ENCODE assay signal across 16 cellular contexts in genomic region chr19:28876604-28877123, GRCh38.
DNase-seq lines count a peak whose midpoint lies in the region; ATAC-seq, FAIRE-seq and TF ChIP-seq lines count a peak whose summit lies in the region.
"Had no signal": no experiment of that assay in that cellular context is flagged by ENCODE, and none has a peak within 500 bp of the region (broad histone marks: within the 10 kb centered on the region; RNA-seq: fewer than 3 reads in every experiment).

No MANE protein-coding gene starts in this region.

- TF ChIP-seq EP300 in H1 (IDR thresholded peaks at IDR 0.05; ENCODE audit: borderline replicate concordance in 1 of 2, low read depth in 2 of 2, low read length in 2 of 2): no peak

- TF ChIP-seq POLR2A in H1 (IDR thresholded peaks at IDR 0.05; ENCODE audit: control extremely low read depth in 1 of 2, low read depth in 2 of 2, low read length in 2 of 2): no peak
- TF ChIP-seq POLR2A in gastrocnemius medialis (IDR thresholded peaks at IDR 0.05): no peak

- no peaks in the 10 kb centered on the region for H3K36me3 Mint-ChIP-seq in stimulated activated effector memory CD8-positive, alpha-beta T cell treated with anti-CD3 and anti-CD28 coated beads, Interleukin-12 subunit alpha, Interleukin-12 subunit beta, amount 100 ng/mL, for 72 hours
- H3K36me3 Mint-ChIP-seq: IgD-negative memory B cell had no signal

- no peaks in the 10 kb centered on the region for H3K9me3 Mint-ChIP-seq in stimulated activated effector memory CD8-positive, alpha-beta T cell treated with anti-CD3 and anti-CD28 coated beads, Interleukin-12 subunit alpha, Interleukin-12 subunit beta, amount 100 ng/mL, for 72 hours
- H3K9me3 Mint-ChIP-seq: CD4-positive, alpha-beta T cell had no signal

- H3K4me1 ChIP-seq in H1 (replicated peaks in 1 of 4; ENCODE audit: control insufficient read depth in 3 of 4, insufficient read depth in 4 of 4, low read length in 3 of 4) (peaks cover 0 to 4% (median 2%) of the 10 kb centered on the region in 4 experiments; a peak in 5 of 7 replicates), neuronal stem cell (ENCODE audit: control insufficient read depth in 2 of 2, insufficient read depth in 1 of 2, low read depth in 1 of 2, low read length in 2 of 2) (peaks cover 0 to 4% of the 10 kb centered on the region in 2 donors), gastrocnemius medialis (no peaks in the 10 kb centered on the region)
- H3K4me1 ChIP-seq: A549 had no signal

- POLR2A ChIA-PET in H1 (lab: Charles Lee; ENCODE audit: partially characterized antibody): no interaction called here

- H3K4me3 ChIP-seq in H1 (ENCODE audit: extremely low read depth in 1 of 4, insufficient read depth in 2 of 4, low read depth in 3 of 4, low read length in 4 of 4) (no peak overlapping the region), neuronal stem cell (ENCODE audit: low read length in 2 of 2) (no peak overlapping the region), gastrocnemius medialis (no peak overlapping the region)
- H3K4me3 ChIP-seq: A549 had no signal

- peak overlapping the region; percentile 82 for H2BK15ac ChIP-seq in H1 (ENCODE audit: low read length)
- no peak overlapping the region for H2BK15ac ChIP-seq in neuronal stem cell (ENCODE audit: low read length)

- in situ Hi-C loops in gastrocnemius medialis (cut with MboI; ENCODE audit: low sequenced_read_pairs in 4 of 4): loop anchor here in 2 of 4 donors (25.0 kb wide), 2 partner anchors 386 to 414 kb away; no protein-coding TSS in a partner anchor

- no peak overlapping the region for H3K27ac Mint-ChIP-seq in stimulated activated effector memory CD8-positive, alpha-beta T cell treated with anti-CD3 and anti-CD28 coated beads, Interleukin-12 subunit alpha, Interleukin-12 subunit beta, amount 100 ng/mL, for 72 hours
- H3K27ac Mint-ChIP-seq: B cell; CD4-positive, alpha-beta T cell had no signal

- H3K36me3 ChIP-seq in H1 (ENCODE audit: control insufficient read depth in 2 of 4, insufficient read depth in 4 of 4, low read length in 3 of 4) (no peaks in the 10 kb centered on the region), neuronal stem cell (replicated peaks in 1 of 2; ENCODE audit: control insufficient read depth in 2 of 2, insufficient read depth in 2 of 2, low read length in 2 of 2) (no peaks in the 10 kb centered on the region), gastrocnemius medialis (no peaks in the 10 kb centered on the region)

- DNase-seq in GM03348 (ENCODE audit: low spot score) (peak; percentile 45), H1 (ENCODE audit: low read depth in 1 of 2, low spot score in 2 of 2) (no peak), neuronal stem cell (ENCODE audit: low spot score) (no peak), gastrocnemius medialis (no peak), inferior parietal cortex (ENCODE audit: extremely low spot score) (no peak)
- no peak for DNase-seq in stimulated activated effector memory CD8-positive, alpha-beta T cell treated with anti-CD3 and anti-CD28 coated beads, Interleukin-12 subunit alpha, Interleukin-12 subunit beta, amount 100 ng/mL, for 72 hours (ENCODE audit: low spot score in 2 of 2)
- DNase-seq: C1 segment of cervical spinal cord; Calu3; CD4-positive, alpha-beta T cell; DMS79; H7; KG1 had no signal

- no peaks in the 10 kb centered on the region for H3K9me3 ChIP-seq in H1 (ENCODE audit: insufficient read depth in 2 of 2, low read depth in 1 of 2, low read length in 1 of 2)
- H3K9me3 ChIP-seq in neuronal stem cell (replicated peaks in 1 of 2; ENCODE audit: control insufficient read depth in 2 of 2, insufficient read depth in 1 of 2, low read depth in 1 of 2, low read length in 2 of 2): no peaks in the 10 kb centered on the region
- H3K9me3 ChIP-seq in gastrocnemius medialis: no peaks in the 10 kb centered on the region

- H4K8ac ChIP-seq in H1 (ENCODE audit: extremely low read depth, insufficient read depth, low read length) (no peak overlapping the region), neuronal stem cell (ENCODE audit: low read depth, low read length) (no peak overlapping the region)

- 0 out of 2 replicates have a peak, but pooled peaks cover 2% of the 10 kb centered on the region for H3K23me2 ChIP-seq in H1 (ENCODE audit: low read depth, low read length)

- H2BK20ac ChIP-seq in H1 (ENCODE audit: low read length): peak overlapping the region; percentile 4; the same call in 1 of the 2 replicates

- H4K91ac ChIP-seq in H1 (replicated peaks; ENCODE audit: insufficient read length, low read length): peak overlapping the region; percentile 52
- H4K91ac ChIP-seq in neuronal stem cell (ENCODE audit: low read depth, low read length, poor library complexity): no peak overlapping the region

- no peak overlapping the region for H3K4ac ChIP-seq in H1 (replicated peaks; ENCODE audit: insufficient read length, low read depth, low read length)
- H3K4ac ChIP-seq in neuronal stem cell (ENCODE audit: low read length): no peak overlapping the region

- H3K23ac ChIP-seq in H1 (ENCODE audit: insufficient read length) (no peak overlapping the region), neuronal stem cell (ENCODE audit: low read depth, low read length, poor library complexity) (no peak overlapping the region)

- no peak overlapping the region for H2BK5ac ChIP-seq in H1 (ENCODE audit: low read depth, low read length)
- no peak overlapping the region for H2BK5ac ChIP-seq in neuronal stem cell (ENCODE audit: low read length)

- no peaks in the 10 kb centered on the region; a peak in 1 of 7 replicates for H3K27me3 ChIP-seq in H1 (replicated peaks in 1 of 4; ENCODE audit: control insufficient read depth in 3 of 4, extremely low read depth in 1 of 4, insufficient read depth in 3 of 4, low read length in 3 of 4)
- peaks cover 0 to 1% (median 0%) of the 10 kb centered on the region in 3 experiments for H3K27me3 ChIP-seq in neuronal stem cell (ENCODE audit: control insufficient read depth in 3 of 3, insufficient read depth in 3 of 3, low read depth in 1 of 3, low read length in 3 of 3)
- no peaks in the 10 kb centered on the region for H3K27me3 ChIP-seq in gastrocnemius medialis

- no peaks in the 10 kb centered on the region for H3K79me2 ChIP-seq in H1 (ENCODE audit: control insufficient read depth in 1 of 2, insufficient read depth in 2 of 2, low read length in 2 of 2)

- intact Hi-C loops in gastrocnemius medialis (cut with DNase I; ENCODE audit: low total_unique reads): loop anchor here (5.0 kb wide), 1 partner anchor 409 kb away; no protein-coding TSS in a partner anchor

- CTCF ChIA-PET in H1 (lab: Charles Lee; ENCODE audit: partially characterized antibody): interaction anchor here (6.5 kb wide), 1 partner anchor 141 kb away, joined by 79 read pairs; no protein-coding TSS in a partner anchor

- H2BK12ac ChIP-seq in H1 (ENCODE audit: low read depth, low read length) (peak overlapping the region; percentile 63; the same call in 1 of the 2 replicates), neuronal stem cell (ENCODE audit: low read length) (no peak overlapping the region)

- H3K27ac ChIP-seq in H1 (ENCODE audit: low read depth, low read length) (no peak overlapping the region), neuronal stem cell (replicated peaks; ENCODE audit: low read length) (no peak overlapping the region), gastrocnemius medialis (no peak overlapping the region)
- H3K27ac ChIP-seq: A549 had no signal

- H3K14ac ChIP-seq in H1 (ENCODE audit: insufficient read length) (no peak overlapping the region), neuronal stem cell (ENCODE audit: low read length) (no peak overlapping the region)

- no peaks in the 10 kb centered on the region for H4K20me1 ChIP-seq in H1 (replicated peaks in 1 of 2; ENCODE audit: control insufficient read depth in 1 of 2, insufficient read depth in 2 of 2, low read length in 2 of 2)

- H3K4me1 Mint-ChIP-seq in stimulated activated effector memory CD8-positive, alpha-beta T cell treated with anti-CD3 and anti-CD28 coated beads, Interleukin-12 subunit alpha, Interleukin-12 subunit beta, amount 100 ng/mL, for 72 hours: no peaks in the 10 kb centered on the region
- H3K4me1 Mint-ChIP-seq: IgD-negative memory B cell had no signal

- no peak overlapping the region for H2AFZ ChIP-seq in H1 (ENCODE audit: low read length)
- H2AFZ ChIP-seq in neuronal stem cell (ENCODE audit: low read length): no peak overlapping the region

- 87% methylated on average over 7 of the region's 7 CpGs; no CpG with 5 or more reads in 1 of the 2 experiments for WGBS in H1 (ENCODE audit: extremely low coverage in 1 of 2, insufficient coverage in 1 of 2, insufficient read length in 1 of 2, insufficient replicate concordance in 2 of 2, low coverage in 1 of 2, low lambda C conversion rate in 2 of 2, missing lambda C conversion rate in 1 of 2), 2 experiments
- WGBS in neuronal stem cell (ENCODE audit: extremely low coverage in 2 of 2, insufficient read length in 2 of 2, insufficient replicate concordance in 1 of 2), 2 donors: no CpG with 5 or more reads among the region's 7 CpGs

- TF ChIP-seq RAD21 in H1 (IDR thresholded peaks at IDR 0.05 in 1 of 2, conservative IDR thresholded peaks at IDR 0.05 in 1 of 2; ENCODE audit: low read depth in 2 of 2, low read length in 2 of 2): no peak

- H3K4me3 Mint-ChIP-seq in stimulated activated effector memory CD8-positive, alpha-beta T cell treated with anti-CD3 and anti-CD28 coated beads, Interleukin-12 subunit alpha, Interleukin-12 subunit beta, amount 100 ng/mL, for 72 hours: no peak overlapping the region
- H3K4me3 Mint-ChIP-seq: B cell; CD4-positive, alpha-beta T cell; IgD-negative memory B cell had no signal

- no peak overlapping the region for H2BK120ac ChIP-seq in H1 (replicated peaks; ENCODE audit: low read depth, low read length)
- H2BK120ac ChIP-seq in neuronal stem cell (ENCODE audit: low read depth, low read length): no peak overlapping the region

- no peak for FAIRE-seq in H1 (lab: Jason Lieb, UNC)
- FAIRE-seq: A549, GM12891 had no signal

- H3K79me1 ChIP-seq in H1 (ENCODE audit: low read depth, low read length): no peaks in the 10 kb centered on the region
- H3K79me1 ChIP-seq in neuronal stem cell (ENCODE audit: low read depth, low read length): no peaks in the 10 kb centered on the region

- ATAC-seq in stimulated activated effector memory CD8-positive, alpha-beta T cell treated with anti-CD3 and anti-CD28 coated beads, Interleukin-12 subunit alpha, Interleukin-12 subunit beta, amount 100 ng/mL, for 72 hours: no peak
- no peak for ATAC-seq in gastrocnemius medialis
- ATAC-seq: A549 had no signal

- H3K18ac ChIP-seq in H1 (ENCODE audit: extremely low read depth, low read length): no peak overlapping the region
- H3K18ac ChIP-seq in neuronal stem cell (ENCODE audit: low read length): no peak overlapping the region

- H4K5ac ChIP-seq in H1 (ENCODE audit: insufficient read length, low read depth, low read length): no peak overlapping the region

- H2AK5ac ChIP-seq in H1 (ENCODE audit: low read depth, low read length) (0 out of 2 replicates have a peak overlapping the region, but pooled peaks have one; percentile 59), neuronal stem cell (ENCODE audit: low read depth, low read length) (no peak overlapping the region)

- TF ChIP-seq CTCF in H1 (IDR thresholded peaks at IDR 0.05; ENCODE audit: control extremely low read depth in 1 of 3, insufficient read depth in 1 of 3, low read depth in 1 of 3, low read length in 3 of 3): no peak
- TF ChIP-seq CTCF in gastrocnemius medialis (IDR thresholded peaks at IDR 0.05 in 4 of 5, conservative IDR thresholded peaks at IDR 0.05 in 1 of 5): no peak

- H3K56ac ChIP-seq in H1 (replicated peaks; ENCODE audit: insufficient read length, low read depth, low read length): no peak overlapping the region

- no peak overlapping the region for H3K4me2 ChIP-seq in H1 (ENCODE audit: insufficient read depth in 1 of 2, low read depth in 2 of 2, low read length in 2 of 2)
- H3K4me2 ChIP-seq in neuronal stem cell (ENCODE audit: insufficient read depth, low read length, poor library complexity, severe bottlenecking): no peak overlapping the region
- H3K4me2 ChIP-seq: A549 had no signal

- H3K9ac ChIP-seq in H1 (replicated peaks in 1 of 4; ENCODE audit: extremely low read depth in 1 of 4, low read depth in 3 of 4, low read length in 3 of 4): peak overlapping the region in 1 of 4 experiments; percentile 11; a peak in 1 of 7 replicates
- H3K9ac ChIP-seq in neuronal stem cell (ENCODE audit: low read depth, low read length, poor library complexity): peak overlapping the region; percentile 53
